Comparison of ENCODE assay signal across 17 cellular contexts in the genomic region with DNA sequence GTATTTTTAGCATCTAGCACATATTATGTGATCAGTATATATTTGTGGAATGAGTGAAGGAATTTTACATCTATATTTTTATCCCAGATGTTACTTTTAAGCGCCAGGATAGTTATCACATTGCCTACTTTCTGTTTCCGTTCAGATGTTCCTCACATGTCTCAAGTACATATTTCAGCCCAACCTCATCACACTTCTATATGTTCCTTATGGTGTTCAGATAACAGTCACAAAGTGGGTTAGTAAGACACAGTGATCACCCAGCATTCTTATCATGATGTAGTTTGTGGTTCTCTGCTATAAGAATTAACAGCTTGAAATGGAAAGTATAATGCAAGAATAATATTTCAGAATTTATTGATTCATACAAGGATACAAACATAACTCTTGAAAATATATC.
"Had no signal": no experiment of that assay in that cellular context is flagged by ENCODE, and none has a peak within 500 bp of the region (broad histone marks: within the 10 kb centered on the region; RNA-seq: fewer than 3 reads in every experiment).

No MANE protein-coding gene starts in this region.

- DNase-seq: esophagus squamous epithelium; foreskin keratinocyte; immature natural killer cell; left cardiac atrium; left ventricle myocardium inferior; lower lobe of right lung; mesenchymal stem cell; midbrain; ovary; sigmoid colon; stimulated activated CD4-positive, alpha-beta T cell treated with anti-CD3 and anti-CD28 coated beads, Interleukin-2, amount 100 ng/mL, for 24 hours; stimulated activated CD4-positive, alpha-beta T cell treated with anti-CD3 and anti-CD28 coated beads, Interleukin-4, amount 100 ng/mL, for 4 hours; stimulated activated naive CD4-positive, alpha-beta T cell treated with Interleukin-2 at 50 U/mL for 16 hours; trophoblast cell had no signal

- H3K4me3 Mint-ChIP-seq: dendritic cell treated with granulocyte-macrophage colony-stimulating factor and Interleukin-4, amounts not matched to agents 40 ng/mL and 50 ng/mL, for 4 days had no signal

- FAIRE-seq: colon, keratinocyte had no signal

- ATAC-seq: foreskin keratinocyte, left cardiac atrium, lower lobe of right lung had no signal

- H3K27ac Mint-ChIP-seq: dendritic cell treated with granulocyte-macrophage colony-stimulating factor and Interleukin-4, amounts not matched to agents 40 ng/mL and 50 ng/mL, for 4 days had no signal

- H3K9me3 Mint-ChIP-seq: dendritic cell treated with granulocyte-macrophage colony-stimulating factor and Interleukin-4, amounts not matched to agents 40 ng/mL and 50 ng/mL, for 4 days; immature natural killer cell had no signal
